Comparison of ENCODE assay signal across 8 cellular contexts in genomic region chr1:145095284-145096057, GRCh38. TPM values are rescaled to one million over a fixed set of nuclear protein-coding genes. Genes with fewer than 3 reads are reported as not detected.
DNase-seq lines count a peak whose midpoint lies in the region; ATAC-seq and TF ChIP-seq lines count a peak whose summit lies in the region.
"Not testable (repeated sequence)": the region's sequence is repeated elsewhere in the genome, so short reads cannot be mapped to it uniquely, and the experiment has no call there.

TSS of gene FAM72D (plus strand) at chr1:145095974. CDS start at chr1:145096848, 874 bp downstream.
TSS of gene SRGAP2B (minus strand) at chr1:145095328. CDS start at chr1:145092901, 2,427 bp downstream.

- H3K36me3 Mint-ChIP-seq in nephron (ENCODE audit: low read depth) = not testable (repeated sequence)

- H3K9me2 ChIP-seq in PC-3 (replicated peaks; ENCODE audit: low read length) = not testable (repeated sequence)

- not testable (repeated sequence) for H2AFZ ChIP-seq in PC-3 (ENCODE audit: low read length)

- not testable (repeated sequence) for H3K4me1 Mint-ChIP-seq in nephron

- H3K36me3 ChIP-seq in PC-3 (ENCODE audit: low read depth, low read length); upper lobe of left lung: not testable (repeated sequence)

- peak within 1 kb of the TSS; percentile 64 for H3K4me3 ChIP-seq in PC-3 (ENCODE audit: low read length)
- H3K4me3 ChIP-seq in astrocyte of the cerebellum (ENCODE audit: low read depth, low read length) = peak within 1 kb of the TSS; percentile 38
- peak within 1 kb of the TSS; percentile 35 to 48 (median 42) for H3K4me3 ChIP-seq in upper lobe of left lung

- not testable (repeated sequence) for H3K9me3 Mint-ChIP-seq in nephron

- CTCF ChIA-PET in PC-3 (lab: Charles Lee) = not testable (repeated sequence)

- not testable (repeated sequence) for TF ChIP-seq EP300 in upper lobe of left lung (IDR thresholded peaks at IDR 0.05)

- DNase-seq in PC-3; astrocyte of the cerebellum (ENCODE audit: low read depth); Right ventricle myocardium superior; upper lobe of left lung: not testable (repeated sequence)

- H3K79me2 ChIP-seq in PC-3 (ENCODE audit: low read length) = not testable (repeated sequence)

- H3F3A ChIP-seq in PC-3 (ENCODE audit: low read length, unreplicated experiment) = not testable (repeated sequence)

- not testable (repeated sequence) for H3K27me3 ChIP-seq in PC-3 (ENCODE audit: low read length); upper lobe of left lung

- not testable (repeated sequence) for H3K4me1 ChIP-seq in PC-3 (ENCODE audit: insufficient read depth, low read length); upper lobe of left lung

- WGBS in upper lobe of left lung, 2 donors = no CpG with 5 or more reads among the region's 47 CpGs

- not testable (repeated sequence) for BruUV-seq in PC-3 (replicated peaks; lab: Mats Ljungman, UMichigan)

- H3K4me3 Mint-ChIP-seq in nephron = peak within 1 kb of the TSS in 2 of 3 experiments; percentile 59 to 68

- H3K9ac ChIP-seq in PC-3 (ENCODE audit: low read length) = not testable (repeated sequence)

- not testable (repeated sequence) for H4K20me1 ChIP-seq in PC-3 (ENCODE audit: low read length)

- TF ChIP-seq POLR2A in upper lobe of left lung (IDR thresholded peaks at IDR 0.05) = not testable (repeated sequence)

- not testable (repeated sequence) for H3K27ac ChIP-seq in PC-3 (ENCODE audit: low read length)
- H3K27ac ChIP-seq in upper lobe of left lung = peak within 1 kb of the TSS in 2 of 4 donors; percentile 79 to 83

- not testable (repeated sequence) for H3K27me3 Mint-ChIP-seq in nephron (ENCODE audit: low read depth)

- peak; percentile 77 for ATAC-seq in GM18508 (IDR thresholded peaks at IDR 0.05; ENCODE audit: insufficient read depth, unreplicated experiment)
- peak; percentile 78 for ATAC-seq in GM21619 (IDR thresholded peaks at IDR 0.05; ENCODE audit: unreplicated experiment)
- ATAC-seq in HG03103 (IDR thresholded peaks at IDR 0.05; ENCODE audit: low read depth, unreplicated experiment) = peak; percentile 76
- peak; percentile 69 for ATAC-seq in PC-3
- peak; percentile 89 for ATAC-seq in Right ventricle myocardium superior (ENCODE audit: poor library complexity)
- ATAC-seq in upper lobe of left lung (ENCODE audit: low FRiP score in 2 of 2) = peak; percentile 91 to 96

- not testable (repeated sequence) for H3K9me3 ChIP-seq in PC-3 (ENCODE audit: low read length); upper lobe of left lung

- intact Hi-C loops in PC-3 (cut with micrococcal nuclease); Right ventricle myocardium superior (cut with DNase I): not testable (repeated sequence)

- H3K27ac Mint-ChIP-seq in nephron = not testable (repeated sequence)

- in situ Hi-C loops in astrocyte of the cerebellum (cut with HindIII; ENCODE audit: low sequenced_read_pairs) = not testable (repeated sequence)

- peak within 1 kb of the TSS; percentile 69 for H3K4me2 ChIP-seq in PC-3 (ENCODE audit: low read length)

- POLR2A ChIA-PET in PC-3 (lab: Charles Lee; ENCODE audit: unreplicated experiment) = not testable (repeated sequence)

- TF ChIP-seq CTCF in PC-3 (conservative IDR thresholded peaks at IDR 0.05; ENCODE audit: low read depth, low read length); astrocyte of the cerebellum (IDR thresholded peaks at IDR 0.05; ENCODE audit: low read depth, low read length, missing control alignments); nephron (IDR thresholded peaks at IDR 0.05; ENCODE audit: unreplicated experiment in 3 of 3); upper lobe of left lung (IDR thresholded peaks at IDR 0.05): not testable (repeated sequence)

RNA-seq across cellular contexts. Expression of gene FAM72D, which starts in this region (rescaled TPM):
- total RNA-seq in PC-3 (2014; rRNA removed) = 7.8 and 10.7 TPM in 2 replicates
- 0.32 TPM for total RNA-seq in Right ventricle myocardium superior
- 1 to 10 TPM in 1 of 6 donors, under 1 TPM in 3, not detected in 2; 0.26 to 2.1 (median 0.54) TPM for total RNA-seq in upper lobe of left lung

RNA-seq across cellular contexts. Expression of gene SRGAP2B, which starts in this region (rescaled TPM):
- total RNA-seq in PC-3 (2014; rRNA removed) (14.3 and 15.6 TPM in 2 replicates), Right ventricle myocardium superior (9.9 TPM), upper lobe of left lung (10 to 100 TPM; 12.5 to 42.5 (median 29.0) TPM)
